ENCODE assay signal across 8 cellular contexts in the genomic region with DNA sequence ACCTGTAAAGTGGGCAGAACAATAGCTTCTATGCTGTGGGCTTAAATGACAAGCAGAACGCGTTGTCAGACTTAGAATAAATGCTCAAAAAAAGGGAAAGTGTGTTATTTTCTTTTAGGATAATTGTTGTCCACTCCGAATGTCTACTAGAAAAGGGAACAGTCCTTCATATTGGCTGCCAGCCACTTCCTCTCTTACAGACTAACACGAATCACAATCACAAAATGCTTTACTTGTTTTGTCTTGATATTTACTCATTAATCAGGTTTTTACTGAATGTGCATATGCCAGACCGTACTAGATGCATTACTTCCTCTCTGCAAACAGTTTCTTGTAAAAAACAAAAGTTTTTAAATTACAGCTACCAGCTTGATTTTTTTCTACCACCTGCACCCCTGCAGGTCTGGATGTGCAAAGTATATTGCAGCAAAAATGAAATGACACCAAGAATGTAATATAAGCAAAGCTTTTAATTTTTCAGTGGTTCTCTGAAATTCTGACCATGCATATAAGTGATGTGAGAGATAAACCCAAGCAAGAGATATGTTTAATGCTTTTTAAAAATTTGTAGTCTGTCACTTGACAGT. TPM values are rescaled to one million over a fixed set of nuclear protein-coding genes. Genes with fewer than 3 reads are reported as not detected.
A peak's percentile ranks its signal among the peaks of the same experiment; 100 is the strongest.
DNase-seq lines count a peak whose midpoint lies in the region; ATAC-seq, FAIRE-seq and TF ChIP-seq lines count a peak whose summit lies in the region.

No MANE protein-coding gene starts in this region.

- H3K9me3 Mint-ChIP-seq in activated T-helper 17 cell treated with anti-CD3 and anti-CD28 coated beads, Interleukin-2, amount 50 U/mL, for 72 hours, result no peaks in the 10 kb centered on the region

- H3K4me1 ChIP-seq in heart left ventricle (peaks cover 0 to 25% (median 16%) of the 10 kb centered on the region in 12 donors), kidney (ENCODE audit: control insufficient read depth in 1 of 2, insufficient read depth in 1 of 2, low read depth in 1 of 2, low read length in 2 of 2) (peaks cover 6 to 12% of the 10 kb centered on the region in 2 donors), tibial nerve (peaks cover 3 to 23% (median 9%) of the 10 kb centered on the region in 4 donors)

- H3K36me3 ChIP-seq in heart left ventricle (peaks cover 0 to 9% (median 0%) of the 10 kb centered on the region in 9 donors), kidney (ENCODE audit: control insufficient read depth in 1 of 2, insufficient read depth in 2 of 2, low read length in 2 of 2) (peaks cover 0 to 2% of the 10 kb centered on the region in 2 donors), tibial nerve (peaks cover 0 to 1% (median 0%) of the 10 kb centered on the region in 3 donors)

- H3K27me3 ChIP-seq in heart left ventricle, result no peaks in the 10 kb centered on the region
- no peaks in the 10 kb centered on the region for H3K27me3 ChIP-seq in tibial nerve

- no peak for ATAC-seq in heart left ventricle
- ATAC-seq in Right ventricle myocardium superior (ENCODE audit: poor library complexity), result no peak
- no peak for ATAC-seq in activated T-helper 17 cell treated with anti-CD3 and anti-CD28 coated beads, Interleukin-2, amount 50 U/mL, for 72 hours (replicated peaks)
- ATAC-seq in HG03457 (IDR thresholded peaks at IDR 0.05; ENCODE audit: unreplicated experiment), result no peak

- H3K27me3 Mint-ChIP-seq in activated T-helper 17 cell treated with anti-CD3 and anti-CD28 coated beads, Interleukin-2, amount 50 U/mL, for 72 hours, result no peaks in the 10 kb centered on the region

- 3 to 12% (median 7%) methylated on average over 5 of the region's 5 CpGs for WGBS in heart left ventricle, 4 donors
- 2 to 7% methylated on average over 5 of the region's 5 CpGs for WGBS in tibial nerve, 2 donors

- H3K36me3 Mint-ChIP-seq in activated T-helper 17 cell treated with anti-CD3 and anti-CD28 coated beads, Interleukin-2, amount 50 U/mL, for 72 hours (ENCODE audit: low read depth), result peaks cover 11% of the 10 kb centered on the region

- FAIRE-seq in kidney (lab: Jason Lieb, UNC), result no peak

- TF ChIP-seq POLR2A in heart left ventricle (IDR thresholded peaks at IDR 0.05) (no peak), tibial nerve (IDR thresholded peaks at IDR 0.05) (no peak)

- no peak for DNase-seq in heart left ventricle
- no peak for DNase-seq in Right ventricle myocardium superior
- no peak for DNase-seq in kidney
- DNase-seq in tibial nerve (ENCODE audit: low spot score in 2 of 2), result peak in 1 of 2 donors; percentile 18
- no peak for DNase-seq in NCI-H2171 (lab: John Stamatoyannopoulos, UW)
- no peak for DNase-seq in ecto neural progenitor cell (ENCODE audit: low spot score)

- H3K4me3 Mint-ChIP-seq in activated T-helper 17 cell treated with anti-CD3 and anti-CD28 coated beads, Interleukin-2, amount 50 U/mL, for 72 hours, result peak overlapping the region; percentile 93

- peak overlapping the region; percentile 93 for H3K27ac Mint-ChIP-seq in activated T-helper 17 cell treated with anti-CD3 and anti-CD28 coated beads, Interleukin-2, amount 50 U/mL, for 72 hours

- H3K9me3 ChIP-seq in heart left ventricle, result no peaks in the 10 kb centered on the region
- no peaks in the 10 kb centered on the region for H3K9me3 ChIP-seq in kidney (ENCODE audit: control insufficient read depth in 1 of 2, low read length in 2 of 2)
- no peaks in the 10 kb centered on the region for H3K9me3 ChIP-seq in tibial nerve

- H3K4me3 ChIP-seq in heart left ventricle, result peak overlapping the region; percentile 76 to 100 (median 90)
- H3K4me3 ChIP-seq in kidney (ENCODE audit: low read length in 2 of 2), result peak overlapping the region; percentile 94
- H3K4me3 ChIP-seq in tibial nerve, result peak overlapping the region; percentile 86 to 99 (median 94)

- TF ChIP-seq EP300 in tibial nerve (IDR thresholded peaks at IDR 0.05), result no peak

- H3K27ac ChIP-seq in heart left ventricle, result peak overlapping the region; percentile 85 to 97 (median 94)
- peak overlapping the region in 1 of 2 donors; percentile 84 for H3K27ac ChIP-seq in kidney (ENCODE audit: low read depth in 2 of 2, low read length in 2 of 2)
- peak overlapping the region; percentile 86 to 95 (median 93) for H3K27ac ChIP-seq in tibial nerve

- intact Hi-C loops in heart left ventricle (cut with DNase I), result loop anchor here in 5 of 10 donors (1.0 to 5.0 kb wide), 3 partner anchors 36 to 38 kb away; a partner anchor contains a TSS
- intact Hi-C loops in Right ventricle myocardium superior (cut with DNase I), result no loop called here
- intact Hi-C loops in kidney (cut with DNase I), result no loop called here

- peaks cover 11% of the 10 kb centered on the region for H3K4me1 Mint-ChIP-seq in activated T-helper 17 cell treated with anti-CD3 and anti-CD28 coated beads, Interleukin-2, amount 50 U/mL, for 72 hours

- TF ChIP-seq CTCF in heart left ventricle (IDR thresholded peaks at IDR 0.05) (no peak), kidney (IDR thresholded peaks at IDR 0.05; ENCODE audit: borderline replicate concordance, extremely low read depth, insufficient read depth) (no peak), tibial nerve (IDR thresholded peaks at IDR 0.05) (no peak)

- peak overlapping the region; percentile 79 to 90 for H3K9ac ChIP-seq in kidney (ENCODE audit: low read length in 2 of 2)

RNA-seq across cellular contexts. Expression of a gene that starts 0.8 kb away (rescaled TPM):
- total RNA-seq in heart left ventricle (10 to 100 TPM in 8 of 9 donors, 1 to 10 TPM in 1; 9.9 to 41.7 (median 11.2) TPM), Right ventricle myocardium superior (14.4 TPM), kidney (11.0 TPM), tibial nerve (10 to 100 TPM; 14.9 to 24.0 (median 15.9) TPM)
- polyA plus RNA-seq in heart left ventricle (1 to 10 TPM; 6.0 to 7.9 TPM), kidney (ENCODE audit: insufficient read depth, low read depth, low replicate concordance) (6.9 TPM)
- 10 to 100 TPM in 1 of 2 donors, 1 to 10 TPM in 1; 6.0 to 13.4 TPM for total RNA-seq in activated T-helper 17 cell treated with anti-CD3 and anti-CD28 coated beads, Interleukin-2, amount 50 U/mL, for 72 hours

RNA-seq across cellular contexts. Expression of a gene that starts 36.8 kb away (rescaled TPM):
- total RNA-seq in heart left ventricle (1 to 10 TPM in 2 of 9 donors, under 1 TPM in 7; 0.11 to 4.7 (median 0.56) TPM), Right ventricle myocardium superior (0.35 TPM), kidney (0.79 TPM), tibial nerve (under 1 TPM in 2 of 4 donors, not detected in 2; 0.42 to 0.90 TPM)
- polyA plus RNA-seq in heart left ventricle (1 to 10 TPM in 1 of 2 donors, not detected in 1; 1.3 TPM), kidney (ENCODE audit: insufficient read depth, low read depth, low replicate concordance) (1.2 TPM)
- total RNA-seq in activated T-helper 17 cell treated with anti-CD3 and anti-CD28 coated beads, Interleukin-2, amount 50 U/mL, for 72 hours, result 10 to 100 TPM; 15.9 to 18.3 TPM
